Comparison of ENCODE assay signal across 8 cellular contexts in genomic region chr1:156747737-156748669, GRCh38. TPM values are rescaled to one million over a fixed set of nuclear protein-coding genes. Genes with fewer than 3 reads are reported as not detected.
DNase-seq lines count a peak whose midpoint lies in the region; ATAC-seq, FAIRE-seq and TF ChIP-seq lines count a peak whose summit lies in the region.

No MANE protein-coding gene starts in this region.

- H3K27me3 Mint-ChIP-seq in activated T-cell treated with anti-CD3 and anti-CD28 coated beads, Interleukin-2, amount 50 U/mL, for 24 hours = no peaks in the 10 kb centered on the region
- H3K27me3 Mint-ChIP-seq in activated naive CD8-positive, alpha-beta T cell treated with anti-CD3 and anti-CD28 coated beads, Interleukin-2, amount 50 U/mL, for 24 hours = no peaks in the 10 kb centered on the region

- peak overlapping the region in 1 of 3 donors; percentile 99 for H3K4me3 ChIP-seq in thyroid gland (replicated peaks in 1 of 3)

- peaks cover 8 to 11% of the 10 kb centered on the region in 2 donors for H3K36me3 ChIP-seq in thyroid gland

- intact Hi-C loops in thyroid gland (cut with DNase I) = no loop called here

- H3K27ac ChIP-seq in layer of hippocampus (ENCODE audit: low read depth, low read length) = peak overlapping the region; percentile 99
- peak overlapping the region; percentile 93 to 100 (median 99) for H3K27ac ChIP-seq in thyroid gland

- H3K27me3 ChIP-seq in layer of hippocampus (ENCODE audit: control insufficient read depth, insufficient read depth, low read length) (no peaks in the 10 kb centered on the region), thyroid gland (no peaks in the 10 kb centered on the region)

- no peak for TF ChIP-seq CTCF in thyroid gland (IDR thresholded peaks at IDR 0.05)

- TF ChIP-seq POLR2A in thyroid gland (IDR thresholded peaks at IDR 0.05) (no peak), GM12892 (IDR thresholded peaks at IDR 0.05; ENCODE audit: low read depth, low read length) (no peak)

- peak overlapping the region; percentile 95 for H3K4me3 Mint-ChIP-seq in activated T-cell treated with anti-CD3 and anti-CD28 coated beads, Interleukin-2, amount 50 U/mL, for 24 hours
- H3K4me3 Mint-ChIP-seq in activated naive CD8-positive, alpha-beta T cell treated with anti-CD3 and anti-CD28 coated beads, Interleukin-2, amount 50 U/mL, for 24 hours = peak overlapping the region; percentile 92

- 10 to 16% methylated on average over 8 of the region's 8 CpGs for WGBS in thyroid gland, 2 donors

- H3K36me3 Mint-ChIP-seq in activated T-cell treated with anti-CD3 and anti-CD28 coated beads, Interleukin-2, amount 50 U/mL, for 24 hours (ENCODE audit: low read depth) = peaks cover 79% of the 10 kb centered on the region
- peaks cover 42% of the 10 kb centered on the region for H3K36me3 Mint-ChIP-seq in activated naive CD8-positive, alpha-beta T cell treated with anti-CD3 and anti-CD28 coated beads, Interleukin-2, amount 50 U/mL, for 24 hours (ENCODE audit: low read depth)

- H3K4me1 ChIP-seq in thyroid gland = peaks cover 48 to 50% of the 10 kb centered on the region in 2 donors

- no peak for FAIRE-seq in GM19239 (lab: Jason Lieb, UNC)
- FAIRE-seq in GM12892 (lab: Jason Lieb, UNC) = no peak

- peak overlapping the region; percentile 96 for H3K27ac Mint-ChIP-seq in activated T-cell treated with anti-CD3 and anti-CD28 coated beads, Interleukin-2, amount 50 U/mL, for 24 hours
- peak overlapping the region; percentile 98 for H3K27ac Mint-ChIP-seq in activated naive CD8-positive, alpha-beta T cell treated with anti-CD3 and anti-CD28 coated beads, Interleukin-2, amount 50 U/mL, for 24 hours

- ATAC-seq in activated naive CD8-positive, alpha-beta T cell treated with anti-CD3 and anti-CD28 coated beads, Interleukin-2, amount 50 U/mL, for 24 hours = no peak
- no peak for ATAC-seq in HG03442 (IDR thresholded peaks at IDR 0.05; ENCODE audit: unreplicated experiment)

- no peaks in the 10 kb centered on the region for H3K9me3 ChIP-seq in thyroid gland

- no peak for DNase-seq in activated T-cell treated with anti-CD3 and anti-CD28 coated beads, Interleukin-2, amount 50 U/mL, for 24 hours
- DNase-seq in activated T-cell treated with anti-CD3 and anti-CD28 coated beads, Interleukin-2, amount 50 U/mL, for 1 hour = no peak
- DNase-seq in activated naive CD8-positive, alpha-beta T cell treated with anti-CD3 and anti-CD28 coated beads, Interleukin-2, amount 50 U/mL, for 24 hours = no peak
- peak in 1 of 2 donors; percentile 2 for DNase-seq in thyroid gland
- DNase-seq in GM19239 (ENCODE audit: insufficient read length, low spot score) = no peak
- DNase-seq in GM12892 (ENCODE audit: insufficient read length) = no peak

- H3K9me3 Mint-ChIP-seq in activated T-cell treated with anti-CD3 and anti-CD28 coated beads, Interleukin-2, amount 50 U/mL, for 24 hours = no peaks in the 10 kb centered on the region
- H3K9me3 Mint-ChIP-seq in activated naive CD8-positive, alpha-beta T cell treated with anti-CD3 and anti-CD28 coated beads, Interleukin-2, amount 50 U/mL, for 24 hours = no peaks in the 10 kb centered on the region

- H3K4me1 Mint-ChIP-seq in activated T-cell treated with anti-CD3 and anti-CD28 coated beads, Interleukin-2, amount 50 U/mL, for 24 hours (ENCODE audit: low read depth) = peaks cover 61% of the 10 kb centered on the region
- peaks cover 54% of the 10 kb centered on the region for H3K4me1 Mint-ChIP-seq in activated naive CD8-positive, alpha-beta T cell treated with anti-CD3 and anti-CD28 coated beads, Interleukin-2, amount 50 U/mL, for 24 hours

RNA-seq across cellular contexts. Expression of gene HDGF, which starts 3.5 kb away (rescaled TPM):
- 100 to 1,000 TPM; 147 to 162 (median 148) TPM for total RNA-seq in thyroid gland
- polyA plus RNA-seq in GM12892 (2012; ENCODE audit: missing spikeins) = 139 TPM

RNA-seq across cellular contexts. Expression of gene MRPL24, which starts 7.1 kb away (rescaled TPM):
- 10 to 100 TPM; 22.9 to 55.6 (median 35.9) TPM for total RNA-seq in thyroid gland
- 129 TPM for polyA plus RNA-seq in GM12892 (2012; ENCODE audit: missing spikeins)

RNA-seq across cellular contexts. Expression of gene PRCC, which starts 19.3 kb away (rescaled TPM):
- total RNA-seq in thyroid gland = 10 to 100 TPM; 34.8 to 57.9 (median 43.6) TPM
- polyA plus RNA-seq in GM12892 (2012; ENCODE audit: missing spikeins) = 65.4 TPM

RNA-seq across cellular contexts. Expression of gene ISG20L2, which starts 19.4 kb away (rescaled TPM):
- total RNA-seq in thyroid gland = 10 to 100 TPM; 13.6 to 34.9 (median 18.2) TPM
- 22.9 TPM for polyA plus RNA-seq in GM12892 (2012; ENCODE audit: missing spikeins)

RNA-seq across cellular contexts. Expression of gene METTL25B, which starts 19.7 kb away (rescaled TPM):
- 10 to 100 TPM; 15.5 to 33.4 (median 25.3) TPM for total RNA-seq in thyroid gland
- 24.4 TPM for polyA plus RNA-seq in GM12892 (2012; ENCODE audit: missing spikeins)
